1 cellular context compared by ENCODE assay signal in genomic region chr16:84738255-84739038, GRCh38.
TF ChIP-seq lines count a peak whose summit lies in the region.

No MANE protein-coding gene starts in this region.

TF ChIP-seq in IMR-90, 13 proteins besides CTCF, POLR2A, EP300 and RAD21 (continued from another document):
- TF ChIP-seq RCOR1 (IDR thresholded peaks at IDR 0.05; ENCODE audit: insufficient replicate concordance, low read length) (no peak), MAFK (IDR thresholded peaks at IDR 0.05; ENCODE audit: low read depth, low read length) (no peak)
